19 cellular contexts compared by ENCODE assay signal in genomic region chr2:109457366-109457765, GRCh38.
A peak's percentile ranks its signal among the peaks of the same experiment; 100 is the strongest.
DNase-seq lines count a peak whose midpoint lies in the region; ATAC-seq, FAIRE-seq and TF ChIP-seq lines count a peak whose summit lies in the region.
"Had no signal": no experiment of that assay in that cellular context is flagged by ENCODE, and none has a peak within 500 bp of the region (broad histone marks: within the 10 kb centered on the region; RNA-seq: fewer than 3 reads in every experiment).

No MANE protein-coding gene starts in this region.

- H3K27ac ChIP-seq in HCT116 (ENCODE audit: low read depth, low read length): no peak overlapping the region
- no peak overlapping the region for H3K27ac ChIP-seq in RWPE2 (ENCODE audit: poor library complexity, severe bottlenecking)
- H3K27ac ChIP-seq in spleen: no peak overlapping the region
- H3K27ac ChIP-seq: ovary, SJSA1, stomach, VCaP had no signal

- H3K4me1 ChIP-seq in HCT116 (ENCODE audit: control insufficient read depth in 1 of 2, insufficient read depth in 2 of 2, low read length in 2 of 2) (peaks cover 4 to 11% of the 10 kb centered on the region in 2 experiments; a peak in 3 of 4 replicates), RWPE2 (ENCODE audit: insufficient read depth, poor library complexity, severe bottlenecking) (no peaks in the 10 kb centered on the region), spleen (no peaks in the 10 kb centered on the region)

- H3K27ac Mint-ChIP-seq in type B pancreatic cell: no peak overlapping the region
- H3K27ac Mint-ChIP-seq: activated CD4-positive, alpha-beta memory T cell treated with anti-CD3 and anti-CD28 coated beads for 36 hours; endodermal cell; T-helper 17 cell had no signal

- H3K4me3 Mint-ChIP-seq in type B pancreatic cell: no peak overlapping the region
- H3K4me3 Mint-ChIP-seq: activated CD4-positive, alpha-beta memory T cell treated with anti-CD3 and anti-CD28 coated beads for 36 hours; endodermal cell; T-helper 17 cell had no signal

- POLR2A ChIA-PET in HCT116 (lab: Charles Lee): no interaction called here

- H3K9ac ChIP-seq in HCT116 (ENCODE audit: low read length): no peak overlapping the region

- no peaks in the 10 kb centered on the region for H3K79me2 ChIP-seq in HCT116 (ENCODE audit: insufficient read depth, low read length)

- H3K27me3 Mint-ChIP-seq in type B pancreatic cell: no peaks in the 10 kb centered on the region
- H3K27me3 Mint-ChIP-seq: activated CD4-positive, alpha-beta memory T cell treated with anti-CD3 and anti-CD28 coated beads for 36 hours had no signal

- H3K36me3 Mint-ChIP-seq in type B pancreatic cell: no peaks in the 10 kb centered on the region
- H3K36me3 Mint-ChIP-seq: activated CD4-positive, alpha-beta memory T cell treated with anti-CD3 and anti-CD28 coated beads for 36 hours had no signal

- no peak for TF ChIP-seq RAD21 in HCT116 (IDR thresholded peaks at IDR 0.05; ENCODE audit: low read depth)

- peak overlapping the region; percentile 19 for H3K4me2 ChIP-seq in HCT116 (ENCODE audit: low read length)

- H3K4me3 ChIP-seq in HCT116 (replicated peaks in 1 of 2; ENCODE audit: low read depth in 1 of 2, low read length in 2 of 2): no peak overlapping the region
- no peak overlapping the region for H3K4me3 ChIP-seq in RWPE2 (ENCODE audit: severe bottlenecking)
- no peak overlapping the region for H3K4me3 ChIP-seq in spleen
- H3K4me3 ChIP-seq: lung, ovary, SJSA1, stomach had no signal

- no peaks in the 10 kb centered on the region for H4K20me1 ChIP-seq in HCT116 (ENCODE audit: insufficient read depth)

- H2AFZ ChIP-seq in HCT116 (ENCODE audit: low read depth, low read length, poor library complexity, severe bottlenecking): peak overlapping the region; percentile 3

- H3K9me3 ChIP-seq in HCT116 (ENCODE audit: control insufficient read depth in 1 of 2, insufficient read depth in 1 of 2, low read depth in 1 of 2, low read length in 2 of 2): no peaks in the 10 kb centered on the region
- no peaks in the 10 kb centered on the region for H3K9me3 ChIP-seq in RWPE2 (ENCODE audit: severe bottlenecking)
- H3K9me3 ChIP-seq in spleen: no peaks in the 10 kb centered on the region
- H3K9me3 ChIP-seq: ovary, SJSA1, stomach had no signal

- BruUV-seq in HCT116 (replicated peaks; lab: Mats Ljungman, UMichigan): no TSS peak

- no peak for TF ChIP-seq CTCF in HCT116 (IDR thresholded peaks at IDR 0.05 in 2 of 3, conservative IDR thresholded peaks at IDR 0.05 in 1 of 3; ENCODE audit: borderline replicate concordance in 1 of 3, insufficient read depth in 1 of 3, low read depth in 2 of 3, low read length in 2 of 3)
- TF ChIP-seq CTCF in RWPE2 (IDR thresholded peaks at IDR 0.05; ENCODE audit: poor library complexity, severe bottlenecking): no peak
- TF ChIP-seq CTCF in spleen (IDR thresholded peaks at IDR 0.05 in 8 of 11, conservative IDR thresholded peaks at IDR 0.05 in 3 of 11): no peak
- no peak for TF ChIP-seq CTCF in type B pancreatic cell (conservative IDR thresholded peaks at IDR 0.05)

- RAD21 ChIA-PET in HCT116 (lab: Charles Lee; ENCODE audit: low non-redundant PET in 1 of 2, low total read pairs in 2 of 2, uncharacterized antibody in 2 of 2, unreplicated experiment in 2 of 2): no interaction called here

- H3K9me2 ChIP-seq in HCT116 (ENCODE audit: insufficient read depth): no peaks in the 10 kb centered on the region

- H3K27me3 ChIP-seq in HCT116 (ENCODE audit: insufficient read depth, low read length): peaks cover 12% of the 10 kb centered on the region; the same call in 1 of the 2 replicates
- H3K27me3 ChIP-seq in RWPE2 (ENCODE audit: insufficient read depth, poor library complexity, severe bottlenecking): no peaks in the 10 kb centered on the region
- H3K27me3 ChIP-seq in spleen (replicated peaks in 1 of 7): no peaks in the 10 kb centered on the region
- H3K27me3 ChIP-seq: ovary, SJSA1, stomach had no signal

- H3K9me3 Mint-ChIP-seq in type B pancreatic cell: no peaks in the 10 kb centered on the region
- H3K9me3 Mint-ChIP-seq: activated CD4-positive, alpha-beta memory T cell treated with anti-CD3 and anti-CD28 coated beads for 36 hours; endodermal cell had no signal

- intact Hi-C loops in HCT116 (cut with micrococcal nuclease): no loop called here
- intact Hi-C loops in spleen (cut with DNase I; ENCODE audit: low total_unique reads): no loop called here

- peaks cover 8% of the 10 kb centered on the region for H3K4me1 Mint-ChIP-seq in type B pancreatic cell (ENCODE audit: unreplicated experiment)
- H3K4me1 Mint-ChIP-seq: endodermal cell, T-helper 17 cell had no signal

- CTCF ChIA-PET in HCT116 (lab: Charles Lee): interaction anchor here (1.0 kb wide), 1 partner anchor 8 kb away, joined by 3 read pairs; no protein-coding TSS in a partner anchor

- H3K36me3 ChIP-seq in HCT116 (ENCODE audit: control insufficient read depth in 1 of 2, insufficient read depth in 2 of 2, low read length in 2 of 2) (no peaks in the 10 kb centered on the region), RWPE2 (ENCODE audit: low read depth) (no peaks in the 10 kb centered on the region), spleen (peaks cover 0 to 9% (median 0%) of the 10 kb centered on the region in 6 donors)
- H3K36me3 ChIP-seq: ovary, stomach had no signal

- 77 to 92% (median 83%) methylated on average over 9 of the region's 9 CpGs for WGBS in spleen, 5 donors

- DNase-seq in HCT116 (ENCODE audit: low read depth, low spot score): no peak
- DNase-seq in RWPE2 (ENCODE audit: low spot score): peak; percentile 11
- peak; percentile 25 for DNase-seq in kidney tubule cell (ENCODE audit: low spot score)
- DNase-seq in spleen: peak; percentile 41
- DNase-seq in DMS 273 (lab: John Stamatoyannopoulos, UW; ENCODE audit: unreplicated experiment): no peak
- no peak for DNase-seq in H54 (ENCODE audit: insufficient read length, low spot score)
- no peak for DNase-seq in type B pancreatic cell (ENCODE audit: extremely low spot score, unreplicated experiment)
- DNase-seq in NCI-H187 (lab: John Stamatoyannopoulos, UW): no peak
- DNase-seq: activated CD4-positive, alpha-beta memory T cell treated with anti-CD3 and anti-CD28 coated beads for 36 hours; activated naive CD4-positive, alpha-beta T cell treated with Interleukin-2 at 50 U/mL for 16 hours; NCI-H1105 treated with DMSO at 0.1 percent for 48 hours; ovary; stomach; T-helper 17 cell had no signal

- no peak for FAIRE-seq in H54 (lab: Jason Lieb, UNC)
- FAIRE-seq: colon had no signal

- no peak for TF ChIP-seq POLR2A in HCT116 (IDR thresholded peaks at IDR 0.05; ENCODE audit: borderline replicate concordance, extremely low read depth, insufficient read depth, insufficient read length)
- no peak for TF ChIP-seq POLR2A in spleen (IDR thresholded peaks at IDR 0.05)
- no peak for TF ChIP-seq POLR2A in H54 (IDR thresholded peaks at IDR 0.05; ENCODE audit: low read depth, low read length)

- ATAC-seq in HCT116 (peak; percentile 30), RWPE2 (ENCODE audit: low read depth) (0 out of 3 replicates have a peak, but pooled peaks have one; percentile 14)
- ATAC-seq: T-helper 17 cell had no signal

TF ChIP-seq in HCT116, 20 proteins besides CTCF, POLR2A, EP300 and RAD21:
- TF ChIP-seq ZFX (IDR thresholded peaks at IDR 0.05): no peak
- TF ChIP-seq SIN3A (IDR thresholded peaks at IDR 0.05; ENCODE audit: low read depth): no peak
- no peak for TF ChIP-seq SRF (IDR thresholded peaks at IDR 0.05; ENCODE audit: low read depth)
TF ChIP-seq in HCT116: peak in this region for 0.

Comparison
In these comparisons a context has a peak if more than half of its experiments do, and no peak if none do; other contexts are left out.
1. DNase-seq: peak in RWPE2 (single experiment), kidney tubule cell (single experiment) and spleen (single experiment); none in HCT116 (single experiment), DMS 273 (single experiment), H54 (single experiment), type B pancreatic cell (single experiment) and NCI-H187 (0 of 2).